16 cellular contexts compared by ENCODE assay signal in the genomic region with DNA sequence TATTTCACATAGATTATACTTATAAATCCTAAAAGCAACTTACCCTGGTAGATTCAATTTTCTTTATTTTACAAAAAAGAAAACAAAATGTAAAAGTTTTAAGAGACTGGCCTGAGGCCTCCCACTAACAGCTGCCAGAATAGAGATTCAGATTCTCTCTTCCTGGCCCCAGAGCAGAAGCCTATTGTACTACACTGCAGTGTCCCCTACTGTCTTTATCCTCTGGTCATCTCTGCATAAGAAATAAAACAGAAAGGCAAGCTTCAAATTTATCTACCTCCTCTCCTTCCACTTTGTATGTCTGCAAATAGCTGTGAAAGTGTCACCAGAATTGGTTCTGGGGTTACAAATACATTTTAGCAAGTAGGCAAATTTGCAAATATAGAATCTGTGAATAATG.
DNase-seq lines count a peak whose midpoint lies in the region; TF ChIP-seq lines count a peak whose summit lies in the region.
"Had no signal": no experiment of that assay in that cellular context is flagged by ENCODE, and none has a peak within 500 bp of the region (broad histone marks: within the 10 kb centered on the region; RNA-seq: fewer than 3 reads in every experiment).

No MANE protein-coding gene starts in this region.

- no peak for DNase-seq in AG04450 (ENCODE audit: low read depth, low spot score)
- peak; percentile 9 for DNase-seq in astrocyte of the hippocampus (ENCODE audit: low read depth, low spot score)
- peak; percentile 17 for DNase-seq in iPS DF 19.7 (ENCODE audit: low read depth, low spot score)
- no peak for DNase-seq in NCI-H1092 (lab: John Stamatoyannopoulos, UW)
- no peak for DNase-seq in spleen
- no peak for DNase-seq in stimulated activated CD4-positive, alpha-beta T cell treated with anti-CD3 and anti-CD28 coated beads, Interleukin-1b, Interleukin-23, amount 100 ng/mL, for 48 hours
- DNase-seq in HuH-7.5 (ENCODE audit: low spot score): no peak
- DNase-seq: activated gamma-delta T cell treated with Interleukin-2 at 50 U/mL for 16 hours; GOT3; MV-4-11; NCI-H510A treated with DMSO at 0.1 percent for 48 hours; stimulated activated CD4-positive, alpha-beta T cell treated with anti-CD3 and anti-CD28 coated beads, Interleukin-4, amount 100 ng/mL, for 24 hours; stimulated activated naive CD4-positive, alpha-beta T cell treated with Interleukin-2 at 50 U/mL for 16 hours had no signal

- no peaks in the 10 kb centered on the region for H3K27me3 ChIP-seq in AG04450 (ENCODE audit: control insufficient read depth, insufficient read depth, low read length)
- no peaks in the 10 kb centered on the region for H3K27me3 ChIP-seq in HUES48 (ENCODE audit: control insufficient read depth, insufficient read depth, low read length)
- H3K27me3 ChIP-seq in spleen (replicated peaks in 1 of 7): no peaks in the 10 kb centered on the region
- H3K27me3 ChIP-seq: cardiac muscle cell had no signal

- H3K4me3 ChIP-seq in AG04450 (ENCODE audit: low read depth, low read length) (no peak overlapping the region), HUES48 (ENCODE audit: low read depth, low read length) (no peak overlapping the region), spleen (no peak overlapping the region)
- H3K4me3 ChIP-seq: cardiac muscle cell, mucosa of descending colon had no signal

- intact Hi-C loops in spleen (cut with DNase I; ENCODE audit: low total_unique reads): no loop called here

- no peaks in the 10 kb centered on the region for H3K36me3 ChIP-seq in HUES48 (ENCODE audit: control insufficient read depth, insufficient read depth, low read length)
- no peaks in the 10 kb centered on the region for H3K36me3 ChIP-seq in spleen
- H3K36me3 ChIP-seq: cardiac muscle cell had no signal

- no peak overlapping the region for H3K9ac ChIP-seq in HUES48 (ENCODE audit: low read depth, low read length)

- CTCF ChIA-PET in AG04450 (lab: Charles Lee): no interaction called here

- H3K9me3 ChIP-seq in AG04450 (ENCODE audit: control insufficient read depth, insufficient read depth, low read length) (no peaks in the 10 kb centered on the region), HUES48 (ENCODE audit: control insufficient read depth, insufficient read depth, low read length) (no peaks in the 10 kb centered on the region), spleen (no peaks in the 10 kb centered on the region)
- H3K9me3 ChIP-seq: mucosa of descending colon had no signal

- POLR2A ChIA-PET in AG04450 (lab: Yijun Ruan, JAX): no interaction called here

- 0 out of 2 replicates have a peak, but pooled peaks have one; percentile 17 for TF ChIP-seq CTCF in AG04450 (IDR thresholded peaks at IDR 0.05; ENCODE audit: low read depth, low read length)
- no peak for TF ChIP-seq CTCF in spleen (IDR thresholded peaks at IDR 0.05 in 8 of 11, conservative IDR thresholded peaks at IDR 0.05 in 3 of 11)

- H3K4me1 ChIP-seq in HUES48 (ENCODE audit: control insufficient read depth, insufficient read depth, low read length): peaks cover 15% of the 10 kb centered on the region
- H3K4me1 ChIP-seq in spleen: no peaks in the 10 kb centered on the region

- H3K27ac ChIP-seq in AG04450 (ENCODE audit: low read depth, low read length): no peak overlapping the region
- peak overlapping the region; percentile 8 for H3K27ac ChIP-seq in HUES48 (ENCODE audit: low read depth, low read length)
- no peak overlapping the region for H3K27ac ChIP-seq in spleen
- H3K27ac ChIP-seq: cardiac muscle cell had no signal

- no peak for TF ChIP-seq POLR2A in spleen (IDR thresholded peaks at IDR 0.05)

Comparison
In these comparisons a context has a peak if more than half of its experiments do, and no peak if none do; other contexts are left out.
1. DNase-seq: peak in astrocyte of the hippocampus (single experiment) and iPS DF 19.7 (single experiment); none in AG04450 (single experiment), NCI-H1092 (single experiment), spleen (single experiment), stimulated activated CD4-positive, alpha-beta T cell treated with anti-CD3 and anti-CD28 coated beads, Interleukin-1b, Interleukin-23, amount 100 ng/mL, for 48 hours (single experiment) and HuH-7.5 (single experiment).